ENCODE assay signal across 26 cellular contexts in the genomic region with DNA sequence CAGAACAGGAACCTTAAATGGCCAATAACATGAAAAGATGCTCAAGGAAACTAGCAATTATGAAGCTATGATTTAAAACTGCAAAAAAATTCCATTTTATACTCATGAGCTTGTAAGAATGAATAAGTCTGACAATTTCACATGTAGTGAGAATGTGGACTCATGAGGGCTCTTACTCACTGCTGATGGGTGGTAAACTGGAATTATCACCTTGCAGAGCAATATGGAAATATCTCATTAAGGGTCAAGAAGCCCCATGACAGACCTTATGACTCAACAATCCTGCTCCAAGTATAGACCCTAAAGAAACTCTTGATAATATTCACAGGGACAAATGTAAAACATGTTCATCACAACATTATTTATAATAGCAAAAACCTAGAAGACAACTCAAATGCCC. TPM values are rescaled to one million over a fixed set of nuclear protein-coding genes. Genes with fewer than 3 reads are reported as not detected.
DNase-seq lines count a peak whose midpoint lies in the region; ATAC-seq, FAIRE-seq and TF ChIP-seq lines count a peak whose summit lies in the region.
"Had no signal": no experiment of that assay in that cellular context is flagged by ENCODE, and none has a peak within 500 bp of the region (broad histone marks: within the 10 kb centered on the region; RNA-seq: fewer than 3 reads in every experiment).

No MANE protein-coding gene starts in this region.

- H3K9me3 ChIP-seq in IMR-90 (ENCODE audit: control insufficient read depth, insufficient read depth, low read length) = no peaks in the 10 kb centered on the region
- no peaks in the 10 kb centered on the region for H3K9me3 ChIP-seq in K562 (replicated peaks; ENCODE audit: control insufficient read depth, insufficient read depth, low read depth, low read length)
- H3K9me3 ChIP-seq: ovary, thoracic aorta had no signal

- in situ Hi-C loops in IMR-90 (cut with MboI; ENCODE audit: low sequenced_read_pairs) (no loop called here), K562 (cut with MboI) (no loop called here)

- H3K4me3 ChIP-seq in IMR-90 (ENCODE audit: insufficient read depth, low read depth, low read length) (no peak overlapping the region), K562 (no peak overlapping the region)
- H3K4me3 ChIP-seq: ovary, PC-9, thoracic aorta had no signal

- no peak overlapping the region for H3K18ac ChIP-seq in IMR-90 (ENCODE audit: low read depth, low read length)

- no peak overlapping the region for H3K56ac ChIP-seq in IMR-90 (ENCODE audit: extremely low read depth, insufficient read depth, low read length)

- no peak overlapping the region for H2BK120ac ChIP-seq in IMR-90 (ENCODE audit: low read depth, low read length)

- dilution Hi-C loops in IMR-90 (cut with HindIII; ENCODE audit: low sequenced_read_pairs, unreplicated experiment) = no loop called here

- no peaks in the 10 kb centered on the region for H3K9me3 Mint-ChIP-seq in activated T-cell treated with anti-CD3 and anti-CD28 coated beads, Interleukin-2, amount 50 U/mL, for 4 hours
- H3K9me3 Mint-ChIP-seq in stimulated activated naive B cell treated with anti-CD40 and anti-IgM and Interleukin-4, amounts not matched to agents 10 μg/mL and 1 μg/mL and 100 μg/mL, for 72 hours = no peaks in the 10 kb centered on the region
- H3K9me3 Mint-ChIP-seq in endothelial cell (ENCODE audit: unreplicated experiment) = no peaks in the 10 kb centered on the region

- H3K9ac ChIP-seq in IMR-90 (ENCODE audit: low read depth, low read length) = no peak overlapping the region
- no peak overlapping the region for H3K9ac ChIP-seq in K562 (ENCODE audit: insufficient read depth in 1 of 2, low read depth in 2 of 2, low read length in 2 of 2)

- no peaks in the 10 kb centered on the region for H3K27me3 Mint-ChIP-seq in activated T-cell treated with anti-CD3 and anti-CD28 coated beads, Interleukin-2, amount 50 U/mL, for 4 hours (ENCODE audit: low read depth)
- H3K27me3 Mint-ChIP-seq in stimulated activated naive B cell treated with anti-CD40 and anti-IgM and Interleukin-4, amounts not matched to agents 10 μg/mL and 1 μg/mL and 100 μg/mL, for 72 hours = no peaks in the 10 kb centered on the region
- H3K27me3 Mint-ChIP-seq in endothelial cell (ENCODE audit: unreplicated experiment) = peaks cover 2% of the 10 kb centered on the region

- no peaks in the 10 kb centered on the region for H3K4me1 ChIP-seq in IMR-90 (ENCODE audit: control insufficient read depth, insufficient read depth, low read length)
- H3K4me1 ChIP-seq in K562 (replicated peaks in 1 of 2; ENCODE audit: control insufficient read depth in 2 of 2, insufficient read depth in 2 of 2, low read length in 2 of 2) = no peaks in the 10 kb centered on the region

- no peak overlapping the region for H3K14ac ChIP-seq in IMR-90 (replicated peaks; ENCODE audit: low read depth, low read length)

- BruUV-seq in IMR-90 (replicated peaks; lab: Mats Ljungman, UMichigan) (no TSS peak), K562 (replicated peaks; lab: Mats Ljungman, UMichigan) (no TSS peak)

- H3K27ac ChIP-seq in IMR-90 (ENCODE audit: insufficient read depth, low read length) (no peak overlapping the region), K562 (ENCODE audit: extremely low read depth, low read depth, low read length) (no peak overlapping the region)
- H3K27ac ChIP-seq: ovary, PC-9, thoracic aorta had no signal

- POLR2A ChIA-PET in IMR-90 (lab: Charles Lee; ENCODE audit: unreplicated experiment) (no interaction called here), K562 (lab: Yijun Ruan, JAX) (interaction anchor here (1.0 kb wide), 1 partner anchor 68 kb away, joined by 4 read pairs; no protein-coding TSS in a partner anchor)

- no peak overlapping the region for H2AFZ ChIP-seq in IMR-90 (replicated peaks; ENCODE audit: low read length, poor library complexity)
- H2AFZ ChIP-seq in K562 (ENCODE audit: low read depth, low read length) = no peak overlapping the region
- H2AFZ ChIP-seq: PC-9 had no signal

- peaks cover 15% of the 10 kb centered on the region for H3K4me1 Mint-ChIP-seq in activated T-cell treated with anti-CD3 and anti-CD28 coated beads, Interleukin-2, amount 50 U/mL, for 4 hours (ENCODE audit: low read depth)
- H3K4me1 Mint-ChIP-seq in stimulated activated naive B cell treated with anti-CD40 and anti-IgM and Interleukin-4, amounts not matched to agents 10 μg/mL and 1 μg/mL and 100 μg/mL, for 72 hours = peaks cover 12 to 19% of the 10 kb centered on the region in 2 donors
- H3K4me1 Mint-ChIP-seq in endothelial cell (ENCODE audit: unreplicated experiment) = no peaks in the 10 kb centered on the region

- H3K27me3 ChIP-seq in IMR-90 (ENCODE audit: control insufficient read depth, insufficient read depth, low read length) (no peaks in the 10 kb centered on the region), K562 (ENCODE audit: control insufficient read depth in 2 of 2, insufficient read depth in 2 of 2, low read length in 2 of 2) (no peaks in the 10 kb centered on the region)
- H3K27me3 ChIP-seq: ovary had no signal

- H4K20me1 ChIP-seq in IMR-90 (ENCODE audit: insufficient read depth, low read length) (no peaks in the 10 kb centered on the region), K562 (replicated peaks; ENCODE audit: control insufficient read depth, insufficient read depth, low read length) (no peaks in the 10 kb centered on the region)

- no peak overlapping the region for H3K23ac ChIP-seq in IMR-90 (ENCODE audit: low read depth, low read length)

- TF ChIP-seq EP300 in K562 (IDR thresholded peaks at IDR 0.05; ENCODE audit: low read length) = no peak

- H3K36me3 Mint-ChIP-seq in activated T-cell treated with anti-CD3 and anti-CD28 coated beads, Interleukin-2, amount 50 U/mL, for 4 hours (ENCODE audit: insufficient read depth) = peaks cover 28% of the 10 kb centered on the region
- H3K36me3 Mint-ChIP-seq in stimulated activated naive B cell treated with anti-CD40 and anti-IgM and Interleukin-4, amounts not matched to agents 10 μg/mL and 1 μg/mL and 100 μg/mL, for 72 hours = peaks cover 23 to 29% of the 10 kb centered on the region in 2 donors
- no peaks in the 10 kb centered on the region for H3K36me3 Mint-ChIP-seq in endothelial cell (ENCODE audit: low read depth, unreplicated experiment)

- no peak overlapping the region for H3K4me3 Mint-ChIP-seq in activated T-cell treated with anti-CD3 and anti-CD28 coated beads, Interleukin-2, amount 50 U/mL, for 4 hours
- no peak overlapping the region for H3K4me3 Mint-ChIP-seq in stimulated activated naive B cell treated with anti-CD40 and anti-IgM and Interleukin-4, amounts not matched to agents 10 μg/mL and 1 μg/mL and 100 μg/mL, for 72 hours
- H3K4me3 Mint-ChIP-seq in endothelial cell (ENCODE audit: unreplicated experiment) = no peak overlapping the region

- no peak for DNase-seq in activated T-cell treated with anti-CD3 and anti-CD28 coated beads, Interleukin-2, amount 50 U/mL, for 4 hours
- DNase-seq in activated T-cell treated with anti-CD3 and anti-CD28 coated beads, Interleukin-2, amount 50 U/mL, for 1 hour = no peak
- DNase-seq in IMR-90 = peak; percentile 15
- DNase-seq in K562 (ENCODE audit: extremely low read depth in 1 of 4, low spot score in 3 of 4) = peak in 1 of 4 experiments; percentile 47
- DNase-seq in stimulated activated naive B cell treated with anti-CD40 and anti-IgM and Interleukin-4, amounts not matched to agents 10 μg/mL and 1 μg/mL and 100 μg/mL, for 72 hours = no peak
- no peak for DNase-seq in sciatic nerve (ENCODE audit: low spot score)
- DNase-seq in NCI-H2171 (lab: John Stamatoyannopoulos, UW) = no peak
- no peak for DNase-seq in endothelial cell (ENCODE audit: low spot score)
- DNase-seq: activated CD4-positive, alpha-beta T cell treated with anti-CD3 and anti-CD28 coated beads, Interleukin-2, amount 50 U/mL, for 4 hours; activated effector memory CD4-positive, alpha-beta T cell treated with Interleukin-2 at 50 U/mL for 16 hours; aorta; C1 segment of cervical spinal cord; central memory CD4-positive, alpha-beta T cell; erythroblast; H7; KG1; NCI-H1930; ovary; right cardiac atrium; SHP77 treated with DMSO at 0.1 percent for 48 hours; stimulated activated CD4-positive, alpha-beta T cell treated with anti-CD3 and anti-CD28 coated beads, Interleukin-15, amount 100 ng/mL, for 24 hours had no signal

- H4K5ac ChIP-seq in IMR-90 (ENCODE audit: low read depth, low read length) = no peak overlapping the region

- no peaks in the 10 kb centered on the region for H3K9me1 ChIP-seq in IMR-90 (ENCODE audit: insufficient read depth, low read length)
- no peaks in the 10 kb centered on the region for H3K9me1 ChIP-seq in K562 (ENCODE audit: control insufficient read depth, insufficient read depth, low read length)

- no peaks in the 10 kb centered on the region for H3K79me1 ChIP-seq in IMR-90 (ENCODE audit: low read depth in 1 of 2, low read length in 2 of 2)

- H3K79me2 ChIP-seq in K562 (ENCODE audit: control insufficient read depth, insufficient read depth, low read length) = no peaks in the 10 kb centered on the region

- no peak overlapping the region for H4K8ac ChIP-seq in IMR-90 (ENCODE audit: low read depth in 2 of 2, low read length in 2 of 2)

- no peak for TF ChIP-seq CTCF in IMR-90 (conservative IDR thresholded peaks at IDR 0.05; ENCODE audit: low read depth, low read length)
- no peak for TF ChIP-seq CTCF in K562 (IDR thresholded peaks at IDR 0.05 in 2 of 3, conservative IDR thresholded peaks at IDR 0.05 in 1 of 3; ENCODE audit: insufficient read depth in 2 of 3, low read depth in 1 of 3, low read length in 3 of 3)
- no peak for TF ChIP-seq CTCF in endothelial cell (IDR thresholded peaks at IDR 0.05; ENCODE audit: unreplicated experiment)

- intact Hi-C loops in IMR-90 (cut with micrococcal nuclease) (no loop called here), K562 (cut with micrococcal nuclease) (loop anchor here (5.0 kb wide), 1 partner anchor 49 kb away; no protein-coding TSS in a partner anchor), sciatic nerve (cut with DNase I) (no loop called here)

- no peak overlapping the region for H2BK20ac ChIP-seq in IMR-90 (ENCODE audit: low read depth, low read length)

- H3K4me2 ChIP-seq in IMR-90 (ENCODE audit: low read depth, low read length) (no peak overlapping the region), K562 (ENCODE audit: insufficient read depth, low read length) (no peak overlapping the region)
- H3K4me2 ChIP-seq: PC-9 had no signal

- no peak overlapping the region for H2AK9ac ChIP-seq in IMR-90 (replicated peaks; ENCODE audit: low read depth, low read length, poor library complexity)

- peak; percentile 75 to 93 for ATAC-seq in activated T-cell treated with anti-CD3 and anti-CD28 coated beads, Interleukin-2, amount 50 U/mL, for 4 hours
- ATAC-seq in IMR-90 (ENCODE audit: low read depth) = no peak
- no peak for ATAC-seq in K562
- peak; percentile 63 to 70 for ATAC-seq in stimulated activated naive B cell treated with anti-CD40 and anti-IgM and Interleukin-4, amounts not matched to agents 10 μg/mL and 1 μg/mL and 100 μg/mL, for 72 hours (replicated peaks)
- ATAC-seq in sciatic nerve = no peak
- ATAC-seq: right cardiac atrium had no signal

- H2BK5ac ChIP-seq in IMR-90 (ENCODE audit: low read depth, low read length, poor library complexity, severe bottlenecking) = no peak overlapping the region

- no peak overlapping the region for H4K91ac ChIP-seq in IMR-90 (ENCODE audit: insufficient read depth, low read depth, low read length)

- no peak for FAIRE-seq in K562 (lab: Jason Lieb, UNC)
- FAIRE-seq: GM12892 had no signal

- no peak overlapping the region for H2AK5ac ChIP-seq in IMR-90 (ENCODE audit: low read depth, low read length)

- TF ChIP-seq RAD21 in IMR-90 (IDR thresholded peaks at IDR 0.05; ENCODE audit: low read length) (no peak), K562 (CRISPR knock-in tag; conservative IDR thresholded peaks at IDR 0.05 in 1 of 2, IDR thresholded peaks at IDR 0.05 in 1 of 2) (no peak)

- no peak overlapping the region for H3K4ac ChIP-seq in IMR-90 (ENCODE audit: low read depth, low read length)

- TF ChIP-seq POLR2A in IMR-90 (IDR thresholded peaks at IDR 0.05; ENCODE audit: low read depth, low read length) = no peak
- no peak for TF ChIP-seq POLR2A in K562 (conservative IDR thresholded peaks at IDR 0.05)

- H3K27ac Mint-ChIP-seq in stimulated activated naive B cell treated with anti-CD40 and anti-IgM and Interleukin-4, amounts not matched to agents 10 μg/mL and 1 μg/mL and 100 μg/mL, for 72 hours = peak overlapping the region; percentile 63
- H3K27ac Mint-ChIP-seq in endothelial cell (ENCODE audit: unreplicated experiment) = no peak overlapping the region

- H3K36me3 ChIP-seq in IMR-90 (ENCODE audit: control insufficient read depth, insufficient read depth, low read length) (no peaks in the 10 kb centered on the region), K562 (ENCODE audit: control insufficient read depth, insufficient read depth, low read length) (no peaks in the 10 kb centered on the region)
- H3K36me3 ChIP-seq: ovary, thoracic aorta had no signal

- H2BK15ac ChIP-seq in IMR-90 (ENCODE audit: low read depth, low read length) = no peak overlapping the region

- CTCF ChIA-PET in IMR-90 (lab: Yijun Ruan, JAX) (no interaction called here), K562 (lab: Yijun Ruan, JAX; ENCODE audit: low intra/inter-chr PET ratio) (interaction anchor here (0.6 kb wide), 1 partner anchor 28 kb away, joined by 4 read pairs; no protein-coding TSS in a partner anchor)

RNA-seq across cellular contexts. Expression of a gene that starts 23.5 kb away (rescaled TPM):
- under 1 TPM; 0.76 to 0.87 (median 0.79) TPM for total RNA-seq in activated T-cell treated with anti-CD3 and anti-CD28 coated beads, Interleukin-2, amount 50 U/mL, for 4 hours
- total RNA-seq in IMR-90 (2012; rRNA removed) (12.2 and 15.6 TPM in 2 replicates), K562 (2014; rRNA removed) (23.1 and 26.4 TPM in 2 replicates), K562 (2014; rRNA removed; fragmentation: Illumina TruSeq; extraction: Trizol) (26.5 and 31.6 TPM in 2 replicates), K562 (2015; rRNA removed; fragmentation: Illumina TruSeq; extraction: Trizol) (24.9 and 25.3 TPM in 2 replicates), K562 (2021) (29.7 and 35.9 TPM in 2 replicates), sciatic nerve (6.2 TPM), endothelial cell (ENCODE audit: unreplicated experiment) (167 TPM)
- polyA plus RNA-seq in IMR-90 (2012; rRNA removed) (35.8 and 42.7 TPM in 2 replicates), K562 (2011; rRNA removed) (52.2 and 62.3 TPM in 2 replicates), K562 (2014; fragmentation: Illumina TruSeq; extraction: Trizol) (45.9 and 53.9 TPM in 2 replicates), K562 (2014; fragmentation: Nextera tagmentation; extraction: Ambion mirVana) (10 to 100 TPM; 26.0 to 29.9 TPM), K562 (2014; rRNA removed) (33.6 and 35.3 TPM in 2 replicates)
- 17.0 and 41.6 TPM in 2 replicates for polyA plus RNA-seq in IMR-90 (2012; cell fraction: cytosol; rRNA removed)
- 6.5 and 18.3 TPM in 2 replicates for polyA plus RNA-seq in IMR-90 (2012; cell fraction: nucleus; rRNA removed; ENCODE audit: low replicate concordance)
- 33.1 and 42.1 TPM in 2 replicates for total RNA-seq in K562 (2011; cell fraction: chromatin; rRNA removed; ENCODE audit: low replicate concordance)
- total RNA-seq in K562 (2011; cell fraction: nucleolus; rRNA removed) = 28.7 and 34.4 TPM in 2 replicates
- total RNA-seq in K562 (2011; cell fraction: nucleoplasm; rRNA removed) = 43.1 and 65.2 TPM in 2 replicates
- 47.6 and 61.5 TPM in 2 replicates for polyA plus RNA-seq in K562 (2011; cell fraction: cytosol; rRNA removed)
- polyA plus RNA-seq in K562 (2011; cell fraction: nucleus; rRNA removed) = 38.6 and 59.2 TPM in 2 replicates
- polyA plus RNA-seq in K562 (2012) = 40.6 and 110 TPM in 2 replicates
- 31.6 and 53.7 TPM in 2 replicates for polyA minus RNA-seq in K562 (2011; rRNA and poly(A)+ RNA removed)
- 14.2 and 22.0 TPM in 2 replicates for polyA minus RNA-seq in K562 (2011; cell fraction: cytosol; rRNA and poly(A)+ RNA removed)
- 10.8 and 13.6 TPM in 2 replicates for polyA minus RNA-seq in K562 (2011; cell fraction: nucleus; rRNA and poly(A)+ RNA removed)

RNA-seq across cellular contexts. Expression of a gene that starts 30.3 kb away (rescaled TPM):
- total RNA-seq in activated T-cell treated with anti-CD3 and anti-CD28 coated beads, Interleukin-2, amount 50 U/mL, for 4 hours = 10 to 100 TPM; 14.7 to 20.9 (median 16.4) TPM
- total RNA-seq in IMR-90 (2012; rRNA removed) (not detected in 2 replicates), K562 (2014; rRNA removed) (0.20 TPM in 1 of 2 replicates, not detected in the other), K562 (2014; rRNA removed; fragmentation: Illumina TruSeq; extraction: Trizol) (0.18 and 0.38 TPM in 2 replicates), K562 (2015; rRNA removed; fragmentation: Illumina TruSeq; extraction: Trizol) (0.22 and 0.23 TPM in 2 replicates), K562 (2021) (0.29 and 0.45 TPM in 2 replicates), sciatic nerve (11.2 TPM), endothelial cell (ENCODE audit: unreplicated experiment) (not detected)
- polyA plus RNA-seq in IMR-90 (2012; rRNA removed) (not detected in 2 replicates), K562 (2011; rRNA removed) (0.20 and 0.28 TPM in 2 replicates), K562 (2014; fragmentation: Illumina TruSeq; extraction: Trizol) (0.33 and 0.39 TPM in 2 replicates), K562 (2014; fragmentation: Nextera tagmentation; extraction: Ambion mirVana) (under 1 TPM; 0.04 to 0.11 TPM), K562 (2014; rRNA removed) (0.28 and 0.30 TPM in 2 replicates)
- polyA plus RNA-seq in IMR-90 (2012; cell fraction: cytosol; rRNA removed) = not detected in 2 replicates
- not detected in 2 replicates for polyA plus RNA-seq in IMR-90 (2012; cell fraction: nucleus; rRNA removed; ENCODE audit: low replicate concordance)
- total RNA-seq in K562 (2011; cell fraction: chromatin; rRNA removed; ENCODE audit: low replicate concordance) = 0.19 and 0.76 TPM in 2 replicates
- total RNA-seq in K562 (2011; cell fraction: nucleolus; rRNA removed) = not detected in 2 replicates
- not detected in 2 replicates for total RNA-seq in K562 (2011; cell fraction: nucleoplasm; rRNA removed)
- 0.18 and 0.22 TPM in 2 replicates for polyA plus RNA-seq in K562 (2011; cell fraction: cytosol; rRNA removed)
- polyA plus RNA-seq in K562 (2011; cell fraction: nucleus; rRNA removed) = 0.10 TPM in 2 replicates
- polyA plus RNA-seq in K562 (2012) = 0.58 and 0.82 TPM in 2 replicates
- polyA minus RNA-seq in K562 (2011; rRNA and poly(A)+ RNA removed) = 0.12 TPM in 1 of 2 replicates, not detected in the other
- polyA minus RNA-seq in K562 (2011; cell fraction: cytosol; rRNA and poly(A)+ RNA removed) = not detected in 2 replicates
- polyA minus RNA-seq in K562 (2011; cell fraction: nucleus; rRNA and poly(A)+ RNA removed) = not detected in 2 replicates
- total RNA-seq: kidney epithelial cell, lung microvascular endothelial cell, PC-9 had no signal

RNA-seq across cellular contexts. Expression of a gene that starts 52.8 kb away (rescaled TPM):
- total RNA-seq in activated T-cell treated with anti-CD3 and anti-CD28 coated beads, Interleukin-2, amount 50 U/mL, for 4 hours = not detected
- total RNA-seq in IMR-90 (2012; rRNA removed) (not detected in 2 replicates), K562 (2014; rRNA removed) (not detected in 2 replicates), K562 (2014; rRNA removed; fragmentation: Illumina TruSeq; extraction: Trizol) (not detected in 2 replicates), K562 (2015; rRNA removed; fragmentation: Illumina TruSeq; extraction: Trizol) (not detected in 2 replicates), K562 (2021) (0.22 TPM in 1 of 2 replicates, not detected in the other), sciatic nerve (not detected), endothelial cell (ENCODE audit: unreplicated experiment) (not detected)
- polyA plus RNA-seq in IMR-90 (2012; rRNA removed) (not detected in 2 replicates), K562 (2011; rRNA removed) (not detected in 2 replicates), K562 (2014; fragmentation: Illumina TruSeq; extraction: Trizol) (not detected in 2 replicates), K562 (2014; fragmentation: Nextera tagmentation; extraction: Ambion mirVana) (under 1 TPM; 0.06 to 0.27 TPM), K562 (2014; rRNA removed) (not detected in 2 replicates)
- polyA plus RNA-seq in IMR-90 (2012; cell fraction: cytosol; rRNA removed) = 0.08 TPM in 1 of 2 replicates, not detected in the other
- polyA plus RNA-seq in IMR-90 (2012; cell fraction: nucleus; rRNA removed; ENCODE audit: low replicate concordance) = 0.23 TPM in 1 of 2 replicates, not detected in the other
- not detected in 2 replicates for total RNA-seq in K562 (2011; cell fraction: chromatin; rRNA removed; ENCODE audit: low replicate concordance)
- total RNA-seq in K562 (2011; cell fraction: nucleolus; rRNA removed) = not detected in 2 replicates
- total RNA-seq in K562 (2011; cell fraction: nucleoplasm; rRNA removed) = not detected in 2 replicates
- not detected in 2 replicates for polyA plus RNA-seq in K562 (2011; cell fraction: cytosol; rRNA removed)
- not detected in 2 replicates for polyA plus RNA-seq in K562 (2011; cell fraction: nucleus; rRNA removed)
- polyA plus RNA-seq in K562 (2012) = 0.10 and 0.25 TPM in 2 replicates
- polyA minus RNA-seq in K562 (2011; rRNA and poly(A)+ RNA removed) = not detected in 2 replicates
- polyA minus RNA-seq in K562 (2011; cell fraction: cytosol; rRNA and poly(A)+ RNA removed) = not detected in 2 replicates
- polyA minus RNA-seq in K562 (2011; cell fraction: nucleus; rRNA and poly(A)+ RNA removed) = not detected in 2 replicates
- total RNA-seq: aorta, H7, kidney epithelial cell, lung microvascular endothelial cell, ovary, PC-9, thoracic aorta had no signal
- polyA plus RNA-seq: aorta, ovary, right cardiac atrium had no signal

RNA-seq across cellular contexts. Expression of a gene that starts 55.1 kb away (rescaled TPM):
- 100 to 1,000 TPM; 143 to 145 (median 145) TPM for total RNA-seq in activated T-cell treated with anti-CD3 and anti-CD28 coated beads, Interleukin-2, amount 50 U/mL, for 4 hours
- total RNA-seq in IMR-90 (2012; rRNA removed) (62.2 and 77.2 TPM in 2 replicates), K562 (2014; rRNA removed) (111 and 116 TPM in 2 replicates), K562 (2014; rRNA removed; fragmentation: Illumina TruSeq; extraction: Trizol) (144 and 149 TPM in 2 replicates), K562 (2015; rRNA removed; fragmentation: Illumina TruSeq; extraction: Trizol) (194 and 195 TPM in 2 replicates), K562 (2021) (129 and 132 TPM in 2 replicates), sciatic nerve (175 TPM), endothelial cell (ENCODE audit: unreplicated experiment) (28.1 TPM)
- polyA plus RNA-seq in IMR-90 (2012; rRNA removed) (202 and 316 TPM in 2 replicates), K562 (2011; rRNA removed) (329 and 342 TPM in 2 replicates), K562 (2014; fragmentation: Illumina TruSeq; extraction: Trizol) (276 and 289 TPM in 2 replicates), K562 (2014; fragmentation: Nextera tagmentation; extraction: Ambion mirVana) (100 to 1,000 TPM; 364 to 668 TPM), K562 (2014; rRNA removed) (227 and 282 TPM in 2 replicates)
- polyA plus RNA-seq in IMR-90 (2012; cell fraction: cytosol; rRNA removed) = 40.8 and 243 TPM in 2 replicates
- polyA plus RNA-seq in IMR-90 (2012; cell fraction: nucleus; rRNA removed; ENCODE audit: low replicate concordance) = 114 and 133 TPM in 2 replicates
- total RNA-seq in K562 (2011; cell fraction: chromatin; rRNA removed; ENCODE audit: low replicate concordance) = 65.3 and 70.8 TPM in 2 replicates
- 50.3 and 56.7 TPM in 2 replicates for total RNA-seq in K562 (2011; cell fraction: nucleolus; rRNA removed)
- 71.7 and 79.8 TPM in 2 replicates for total RNA-seq in K562 (2011; cell fraction: nucleoplasm; rRNA removed)
- 426 and 578 TPM in 2 replicates for polyA plus RNA-seq in K562 (2011; cell fraction: cytosol; rRNA removed)
- polyA plus RNA-seq in K562 (2011; cell fraction: nucleus; rRNA removed) = 135 and 184 TPM in 2 replicates
- 215 and 432 TPM in 2 replicates for polyA plus RNA-seq in K562 (2012)
- 188 and 248 TPM in 2 replicates for polyA minus RNA-seq in K562 (2011; rRNA and poly(A)+ RNA removed)
- polyA minus RNA-seq in K562 (2011; cell fraction: cytosol; rRNA and poly(A)+ RNA removed) = 112 and 122 TPM in 2 replicates
- 28.7 and 52.4 TPM in 2 replicates for polyA minus RNA-seq in K562 (2011; cell fraction: nucleus; rRNA and poly(A)+ RNA removed)

Comparison
In these comparisons a context has a peak if more than half of its experiments do, and no peak if none do; other contexts are left out.
1. ATAC-seq: peak in activated T-cell treated with anti-CD3 and anti-CD28 coated beads, Interleukin-2, amount 50 U/mL, for 4 hours (2 of 2) and stimulated activated naive B cell treated with anti-CD40 and anti-IgM and Interleukin-4, amounts not matched to agents 10 μg/mL and 1 μg/mL and 100 μg/mL, for 72 hours (2 of 2); none in IMR-90 (single experiment), K562 (single experiment) and sciatic nerve (single experiment).